ENCODE assay signal across 20 cellular contexts in genomic region chr11:41379084-41379483, GRCh38.
"Had no signal": no experiment of that assay in that cellular context is flagged by ENCODE, and none has a peak within 500 bp of the region (broad histone marks: within the 10 kb centered on the region; RNA-seq: fewer than 3 reads in every experiment).

No MANE protein-coding gene starts in this region.

- H3K27ac ChIP-seq: epithelial cell of prostate, esophagus muscularis mucosa, gastrocnemius medialis, right atrium auricular region, suprapubic skin, thyroid gland had no signal

- H3K9me3 Mint-ChIP-seq: nephron progenitor cell, type B pancreatic cell had no signal

- H3K27me3 ChIP-seq: esophagus muscularis mucosa, gastrocnemius medialis, right atrium auricular region, suprapubic skin, thyroid gland had no signal

- H3K27me3 Mint-ChIP-seq: naive B cell, type B pancreatic cell had no signal

- H3K4me3 ChIP-seq: esophagus muscularis mucosa, gastrocnemius medialis, lung, right atrium auricular region, suprapubic skin, thyroid gland had no signal

- ATAC-seq: gastrocnemius medialis, left ventricle myocardium superior had no signal

- H3K36me3 ChIP-seq: esophagus muscularis mucosa, gastrocnemius medialis, right atrium auricular region, suprapubic skin, thyroid gland had no signal

- H3K27ac Mint-ChIP-seq: naive B cell, nephron progenitor cell, type B pancreatic cell had no signal

- H3K36me3 Mint-ChIP-seq: naive B cell had no signal

- H3K4me3 Mint-ChIP-seq: naive B cell, nephron progenitor cell had no signal

- DNase-seq: effector memory CD4-positive, alpha-beta T cell; gastrocnemius medialis; left ventricle myocardium superior; mesenchymal stem cell; midbrain; naive B cell; nephron progenitor cell; posterior cingulate gyrus; small intestine; stimulated activated CD4-positive, alpha-beta T cell treated with anti-CD3 and anti-CD28 coated beads, Interleukin-12 subunit alpha, Interleukin-12 subunit beta, amount 100 ng/mL, for 4 hours; stimulated activated CD4-positive, alpha-beta T cell treated with anti-CD3 and anti-CD28 coated beads, Interleukin-2, amount 100 ng/mL, for 48 hours; stimulated activated naive CD4-positive, alpha-beta T cell treated with Interleukin-2 at 50 U/mL for 16 hours; thyroid gland had no signal

- FAIRE-seq: keratinocyte, small intestine had no signal

- H3K4me1 ChIP-seq: esophagus muscularis mucosa, gastrocnemius medialis, right atrium auricular region, suprapubic skin had no signal

- H3K4me1 Mint-ChIP-seq: naive B cell, nephron progenitor cell had no signal

- H3K9me3 ChIP-seq: esophagus muscularis mucosa, gastrocnemius medialis, right atrium auricular region, suprapubic skin, thyroid gland had no signal
